Comparison of ENCODE assay signal across 8 cellular contexts in genomic region chr1:150514913-150515327, GRCh38. TPM values are rescaled to one million over a fixed set of nuclear protein-coding genes. Genes with fewer than 3 reads are reported as not detected.
DNase-seq lines count a peak whose midpoint lies in the region; ATAC-seq and TF ChIP-seq lines count a peak whose summit lies in the region.

No MANE protein-coding gene starts in this region.

- TF ChIP-seq POLR2A in erythroblast (IDR thresholded peaks at IDR 0.05; ENCODE audit: low read length), result no peak

- no peak for DNase-seq in Right ventricle myocardium superior
- DNase-seq in left ventricle myocardium superior, result no peak
- no peak for DNase-seq in lung (ENCODE audit: low spot score)
- DNase-seq in aorta, result no peak
- DNase-seq in erythroblast (lab: John Stamatoyannopoulos, UW), result no peak
- DNase-seq in HK-2 (ENCODE audit: unreplicated experiment), result no peak

- intact Hi-C loops in Right ventricle myocardium superior (cut with DNase I) (no loop called here), left ventricle myocardium superior (cut with micrococcal nuclease) (no loop called here), aorta (cut with DNase I) (loop anchor here in 1 of 2 donors (5.0 kb wide), 1 partner anchor 43 kb away; no protein-coding TSS in a partner anchor)

- H3K4me1 Mint-ChIP-seq in brain, result peaks cover 41% of the 10 kb centered on the region

- H3K27me3 ChIP-seq in lung (ENCODE audit: control insufficient read depth, insufficient read depth) (no peaks in the 10 kb centered on the region), aorta (ENCODE audit: control insufficient read depth in 1 of 2, insufficient read depth in 2 of 2, low read length in 1 of 2) (no peaks in the 10 kb centered on the region)

- 27 to 32% methylated on average over 21 of the region's 21 CpGs for WGBS in lung, 2 donors
- 16 to 22% methylated on average over 21 of the region's 21 CpGs for WGBS in aorta, 2 donors

- peaks cover 0 to 2% (median 0%) of the 10 kb centered on the region in 5 experiments for H3K9me3 Mint-ChIP-seq in brain

- H3K4me1 ChIP-seq in lung (ENCODE audit: control insufficient read depth in 2 of 2, insufficient read depth in 2 of 2, low read length in 2 of 2), result peaks cover 0 to 1% of the 10 kb centered on the region in 2 donors
- no peaks in the 10 kb centered on the region for H3K4me1 ChIP-seq in aorta (ENCODE audit: control insufficient read depth in 1 of 2, insufficient read depth in 2 of 2, low read length in 2 of 2)

- peaks cover 5% of the 10 kb centered on the region for H3K27me3 Mint-ChIP-seq in brain

- no peaks in the 10 kb centered on the region for H3K9me3 ChIP-seq in lung (ENCODE audit: control insufficient read depth in 2 of 2, insufficient read depth in 1 of 2, low read length in 1 of 2)
- H3K9me3 ChIP-seq in aorta (ENCODE audit: control insufficient read depth, low read length), result no peaks in the 10 kb centered on the region

- H3K4me3 ChIP-seq in lung (peak overlapping the region; percentile 30), aorta (ENCODE audit: low read length in 2 of 2) (peak overlapping the region; percentile 29 to 31)

- peak overlapping the region; percentile 88 to 94 (median 93) for H3K27ac Mint-ChIP-seq in brain

- H3K27ac ChIP-seq in lung (ENCODE audit: low read depth in 1 of 2, low read length in 1 of 2) (peak overlapping the region; percentile 90 to 91), aorta (ENCODE audit: low read depth in 1 of 2, low read length in 2 of 2) (peak overlapping the region in 1 of 2 donors; percentile 45)

- no peaks in the 10 kb centered on the region for H3K36me3 Mint-ChIP-seq in brain

- peak overlapping the region; percentile 88 to 95 (median 91) for H3K4me3 Mint-ChIP-seq in brain

- ATAC-seq in Right ventricle myocardium superior (ENCODE audit: poor library complexity), result peak; percentile 17
- no peak for ATAC-seq in left ventricle myocardium superior
- peak; percentile 8 for ATAC-seq in lung (ENCODE audit: insufficient read depth, low FRiP score)
- no peak for ATAC-seq in aorta (ENCODE audit: low FRiP score)
- ATAC-seq in GM19328 (IDR thresholded peaks at IDR 0.05; ENCODE audit: unreplicated experiment), result no peak

- TF ChIP-seq CTCF in brain (conservative IDR thresholded peaks at IDR 0.05) (no peak), lung (IDR thresholded peaks at IDR 0.05; ENCODE audit: control extremely low read depth, extremely low read depth) (no peak)

- H3K36me3 ChIP-seq in lung (ENCODE audit: control insufficient read depth in 2 of 2, insufficient read depth in 2 of 2, low read length in 2 of 2) (peaks cover 0 to 2% of the 10 kb centered on the region in 2 donors), aorta (ENCODE audit: control insufficient read depth in 1 of 2, insufficient read depth in 2 of 2, low read length in 1 of 2) (no peaks in the 10 kb centered on the region)

RNA-seq across cellular contexts. Expression of gene FALEC, which starts 0.6 kb away (rescaled TPM):
- total RNA-seq in Right ventricle myocardium superior, result not detected
- not detected for total RNA-seq in left ventricle myocardium superior
- not detected for polyA plus RNA-seq in brain (ENCODE audit: insufficient read depth, low read depth, low replicate concordance)
- total RNA-seq in lung, result not detected
- polyA plus RNA-seq in lung, result under 1 TPM in 1 of 2 donors, not detected in 1; 0.09 TPM
- total RNA-seq in aorta, result under 1 TPM in 1 of 2 donors, not detected in 1; 0.99 TPM
- 1 to 10 TPM in 1 of 2 donors, not detected in 1; 1.1 TPM for polyA plus RNA-seq in aorta

RNA-seq across cellular contexts. Expression of gene ECM1, which starts 7.0 kb away (rescaled TPM):
- total RNA-seq in Right ventricle myocardium superior (16.7 TPM), left ventricle myocardium superior (14.0 TPM), lung (10 to 100 TPM in 1 of 2 donors, 1 to 10 TPM in 1; 1.2 to 20.0 TPM), aorta (10 to 100 TPM; 26.3 to 57.6 TPM)
- polyA plus RNA-seq in brain (ENCODE audit: insufficient read depth, low read depth, low replicate concordance) (7.3 TPM), lung (10 to 100 TPM in 1 of 2 donors, 1 to 10 TPM in 1; 9.0 to 12.3 TPM), aorta (10 to 100 TPM in 1 of 2 donors, 1 to 10 TPM in 1; 8.1 to 32.6 TPM)

RNA-seq across cellular contexts. Expression of gene TARS2, which starts 27.7 kb away (rescaled TPM):
- total RNA-seq in Right ventricle myocardium superior (28.0 TPM), left ventricle myocardium superior (31.3 TPM), lung (10 to 100 TPM; 15.2 to 20.5 TPM), aorta (10 to 100 TPM; 10.6 to 16.9 TPM)
- polyA plus RNA-seq in brain (ENCODE audit: insufficient read depth, low read depth, low replicate concordance) (32.2 TPM), lung (10 to 100 TPM; 14.3 to 14.5 TPM), aorta (10 to 100 TPM in 1 of 2 donors, 1 to 10 TPM in 1; 8.4 to 18.6 TPM)

RNA-seq across cellular contexts. Expression of gene ADAMTSL4, which starts 34.3 kb away (rescaled TPM):
- total RNA-seq in Right ventricle myocardium superior, result 64.4 TPM
- 77.7 TPM for total RNA-seq in left ventricle myocardium superior
- 2.4 TPM for polyA plus RNA-seq in brain (ENCODE audit: insufficient read depth, low read depth, low replicate concordance)
- 100 to 1,000 TPM in 1 of 2 donors, 10 to 100 TPM in 1; 23.2 to 104 TPM for total RNA-seq in lung
- polyA plus RNA-seq in lung, result 10 to 100 TPM; 36.4 to 59.5 TPM
- 10 to 100 TPM; 94.4 to 98.0 TPM for total RNA-seq in aorta
- polyA plus RNA-seq in aorta, result 10 to 100 TPM in 1 of 2 donors, 1 to 10 TPM in 1; 8.8 to 50.4 TPM

Comparison
In these comparisons a context has a peak if more than half of its experiments do, and no peak if none do; other contexts are left out.
1. ATAC-seq: peak in Right ventricle myocardium superior (single experiment) and lung (single experiment); none in left ventricle myocardium superior (single experiment), aorta (single experiment) and GM19328 (single experiment).